8 cellular contexts compared by ENCODE assay signal in the genomic region with DNA sequence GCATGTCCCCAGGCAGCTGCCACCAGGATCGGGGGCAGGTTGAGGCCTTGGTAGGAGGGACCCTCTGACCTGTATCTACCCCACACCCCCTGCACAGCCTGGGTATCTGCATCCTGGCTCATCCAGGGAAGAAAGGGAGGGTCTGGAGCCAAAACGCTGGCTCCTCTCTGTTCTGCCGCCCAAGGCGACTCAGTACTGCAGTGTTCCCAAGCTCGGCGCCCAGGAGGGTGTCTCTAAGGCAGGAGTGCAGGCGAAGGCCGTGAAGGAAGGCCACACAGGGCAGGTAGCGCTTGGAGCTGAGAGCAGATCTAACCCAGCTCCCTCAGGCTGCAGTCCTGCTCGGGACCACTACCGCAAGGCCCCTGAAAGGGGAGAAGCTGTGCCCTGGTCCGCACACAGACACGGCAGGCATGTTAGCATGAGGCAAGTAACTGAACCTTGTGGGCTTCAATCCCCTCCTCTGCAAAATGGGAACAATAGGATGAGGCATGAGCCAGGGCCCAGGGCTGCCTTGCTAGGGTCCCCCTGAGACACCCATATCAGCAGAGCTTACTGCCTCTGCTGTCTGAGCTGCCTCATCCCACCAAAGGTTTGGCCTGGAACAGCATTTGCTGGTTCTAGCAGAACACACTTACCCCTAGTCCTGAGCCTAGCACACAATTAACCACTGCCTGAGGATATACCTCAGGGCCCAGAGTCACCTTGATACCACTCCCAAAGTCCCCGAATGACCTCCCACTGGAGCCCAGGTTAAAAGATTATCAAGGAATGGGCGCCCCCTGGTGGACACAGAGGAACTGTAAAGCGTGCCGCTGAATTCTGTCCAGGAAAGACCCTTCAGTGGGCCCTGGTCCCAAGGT. TPM values are rescaled to one million over a fixed set of nuclear protein-coding genes. Genes with fewer than 3 reads are reported as not detected.
A peak's percentile ranks its signal among the peaks of the same experiment; 100 is the strongest.
DNase-seq lines count a peak whose midpoint lies in the region; ATAC-seq and TF ChIP-seq lines count a peak whose summit lies in the region.

No MANE protein-coding gene starts in this region.

- H3K27ac ChIP-seq in AG04450 (ENCODE audit: low read depth, low read length) (peak overlapping the region; percentile 75), coronary artery (peak overlapping the region; percentile 4 to 90)

- H3K27me3 ChIP-seq in AG04450 (ENCODE audit: control insufficient read depth, insufficient read depth, low read length), result no peaks in the 10 kb centered on the region

- ATAC-seq in GM19043 (IDR thresholded peaks at IDR 0.05; ENCODE audit: low read depth, unreplicated experiment) (peak; percentile 33), HG03565 (IDR thresholded peaks at IDR 0.05; ENCODE audit: unreplicated experiment) (no peak)

- POLR2A ChIA-PET in AG04450 (lab: Yijun Ruan, JAX), result interaction anchor here (0.7 to 2.0 kb wide), 5 partner anchors 25 to 102 kb away, joined by 3 to 10 read pairs (median 4); no protein-coding TSS in a partner anchor

- H3K4me3 ChIP-seq in AG04450 (ENCODE audit: low read depth, low read length) (no peak overlapping the region), coronary artery (no peak overlapping the region)

- H3K9me3 ChIP-seq in AG04450 (ENCODE audit: control insufficient read depth, insufficient read depth, low read length), result peaks cover 3% of the 10 kb centered on the region; the same call in 1 of the 2 replicates

- no peak for DNase-seq in AG04450 (ENCODE audit: low read depth, low spot score)
- DNase-seq in NCI-H2196 (lab: John Stamatoyannopoulos, UW; ENCODE audit: unreplicated experiment), result peak; percentile 85
- DNase-seq in activated CD4-positive, alpha-beta T cell treated with anti-CD3 and anti-CD28 coated beads for 24 hours (ENCODE audit: low read depth in 2 of 2), result peak; percentile 77 to 86
- peak; percentile 87 for DNase-seq in coronary artery (ENCODE audit: low spot score)
- DNase-seq in lung microvascular endothelial cell (ENCODE audit: low read depth in 2 of 2), result peak; percentile 45 to 66
- DNase-seq in stimulated activated CD8-positive, alpha-beta memory T cell treated with anti-CD3 and anti-CD28 coated beads, Interleukin-2, amount 100 ng/mL, for 1 hour (ENCODE audit: low read depth in 2 of 2), result peak; percentile 63 to 71

- TF ChIP-seq CTCF in AG04450 (IDR thresholded peaks at IDR 0.05; ENCODE audit: low read depth, low read length), result peak; percentile 76
- TF ChIP-seq CTCF in coronary artery (IDR thresholded peaks at IDR 0.05), result peak; percentile 82

- CTCF ChIA-PET in AG04450 (lab: Charles Lee), result interaction anchor here (0.6 to 8.9 kb wide), 41 partner anchors 10 to 250 kb away, joined by 3 to 227 read pairs (median 4); a partner anchor contains a TSS

RNA-seq across cellular contexts. Expression of a gene that starts 6.5 kb away (rescaled TPM):
- polyA plus RNA-seq in AG04450 (2011; rRNA removed), result 505 and 681 TPM in 2 replicates
- 227 and 297 TPM in 2 replicates for polyA minus RNA-seq in AG04450 (2011; rRNA and poly(A)+ RNA removed)
- total RNA-seq in lung microvascular endothelial cell, result 822 and 928 TPM in 2 replicates
